ENCODE assay signal across 17 cellular contexts in the genomic region with DNA sequence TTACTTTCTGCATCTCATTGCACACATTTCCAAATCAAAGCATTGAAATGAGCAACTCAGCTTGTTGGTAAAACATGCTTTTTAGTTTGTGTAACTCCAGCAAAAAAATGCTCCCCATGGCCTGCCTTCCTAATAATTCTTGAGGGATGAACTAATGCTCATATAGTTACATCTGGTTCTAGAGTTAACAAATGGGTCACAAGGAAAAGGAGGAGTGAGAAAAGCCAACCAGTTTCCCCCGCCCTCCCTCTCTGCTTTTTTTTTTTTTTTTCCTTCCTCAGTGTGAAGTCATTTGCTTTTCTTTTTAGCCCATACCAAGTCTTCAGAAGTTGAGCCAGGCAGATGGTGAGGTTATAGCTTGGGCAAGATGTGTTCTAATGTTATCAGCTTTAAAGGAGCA.
A peak's percentile ranks its signal among the peaks of the same experiment; 100 is the strongest.
DNase-seq lines count a peak whose midpoint lies in the region; ATAC-seq, FAIRE-seq and TF ChIP-seq lines count a peak whose summit lies in the region.
"Had no signal": no experiment of that assay in that cellular context is flagged by ENCODE, and none has a peak within 500 bp of the region (broad histone marks: within the 10 kb centered on the region; RNA-seq: fewer than 3 reads in every experiment).

No MANE protein-coding gene starts in this region.

- H3K4me3 ChIP-seq in endothelial cell of umbilical vein (replicated peaks in 1 of 3; ENCODE audit: insufficient read depth in 1 of 3, low read depth in 1 of 3, low read length in 3 of 3), result no peak overlapping the region
- H3K4me3 ChIP-seq: coronary artery, thyroid gland had no signal

- no peaks in the 10 kb centered on the region for H3K9me1 ChIP-seq in endothelial cell of umbilical vein (replicated peaks; ENCODE audit: control insufficient read depth, extremely low read depth, insufficient read depth, low read length)

- POLR2A ChIA-PET in endothelial cell of umbilical vein (lab: Charles Lee), result interaction anchor here (0.7 kb wide), 1 partner anchor 33 kb away, joined by 4 read pairs; no protein-coding TSS in a partner anchor

- intact Hi-C loops in endothelial cell of umbilical vein (cut with micrococcal nuclease), result no loop called here

- H3K4me1 ChIP-seq in endothelial cell of umbilical vein (ENCODE audit: control insufficient read depth, extremely low read depth, insufficient read depth, low read length), result no peaks in the 10 kb centered on the region
- H3K4me1 ChIP-seq: parathyroid adenoma, thyroid gland had no signal

- no peak overlapping the region for H3K9ac ChIP-seq in endothelial cell of umbilical vein (replicated peaks; ENCODE audit: extremely low read depth, insufficient read depth, low read length)
- H3K9ac ChIP-seq: parathyroid adenoma had no signal

- TF ChIP-seq CTCF in AG09319 (IDR thresholded peaks at IDR 0.05; ENCODE audit: low read depth, low read length) (no peak), endothelial cell of umbilical vein (IDR thresholded peaks at IDR 0.05; ENCODE audit: extremely low read depth in 1 of 2, insufficient read depth in 1 of 2, low read depth in 1 of 2, low read length in 2 of 2) (no peak)

- FAIRE-seq in endothelial cell of umbilical vein (lab: Jason Lieb, UNC), result no peak
- FAIRE-seq: frontal cortex, small intestine, TTC549 had no signal

- H3K36me3 ChIP-seq in endothelial cell of umbilical vein (ENCODE audit: control insufficient read depth in 2 of 2, extremely low read depth in 1 of 2, insufficient read depth in 2 of 2, low read length in 2 of 2), result no peaks in the 10 kb centered on the region
- H3K36me3 ChIP-seq: thyroid gland had no signal

- ATAC-seq in HG02798 (IDR thresholded peaks at IDR 0.05; ENCODE audit: poor library complexity, unreplicated experiment) (no peak), HG03097 (IDR thresholded peaks at IDR 0.05; ENCODE audit: low FRiP score, unreplicated experiment) (no peak), HG03354 (IDR thresholded peaks at IDR 0.05; ENCODE audit: poor library complexity, severe bottlenecking, unreplicated experiment) (no peak)
- ATAC-seq: natural killer cell treated with Interleukin-12 subunit alpha and Interleukin-12 subunit beta and Interleukin-15 and Interleukin-18, amount 100 ng/mL, for 72 hours had no signal

- DNase-seq in AG09319 (ENCODE audit: extremely low read depth, low read depth) (peak; percentile 8), EL (peak; percentile 44), endothelial cell of umbilical vein (ENCODE audit: low read depth, low spot score) (peak; percentile 55), myocyte (ENCODE audit: low read depth) (peak; percentile 42), GDM1 (lab: John Stamatoyannopoulos, UW) (no peak)
- DNase-seq: HFFc6; stimulated activated naive CD4-positive, alpha-beta T cell; thyroid gland had no signal

- BruUV-seq in endothelial cell of umbilical vein (replicated peaks; lab: Mats Ljungman, UMichigan), result no TSS peak

- no peaks in the 10 kb centered on the region for H3K79me2 ChIP-seq in endothelial cell of umbilical vein (ENCODE audit: control insufficient read depth, insufficient read depth, low read length)
- H3K79me2 ChIP-seq: parathyroid adenoma had no signal

- CTCF ChIA-PET in endothelial cell of umbilical vein (lab: Charles Lee), result interaction anchor here (1.0 to 1.7 kb wide), 7 partner anchors 12 to 360 kb away, joined by 3 to 6 read pairs (median 3); no protein-coding TSS in a partner anchor

- no peaks in the 10 kb centered on the region for H3K9me3 ChIP-seq in endothelial cell of umbilical vein (replicated peaks; ENCODE audit: control insufficient read depth, insufficient read depth, low read length)
- H3K9me3 ChIP-seq: thyroid gland had no signal

- H3K27ac ChIP-seq in endothelial cell of umbilical vein (ENCODE audit: insufficient read depth, low read depth, low read length), result no peak overlapping the region
- H3K27ac ChIP-seq: coronary artery, parathyroid adenoma, thyroid gland had no signal

- no peak overlapping the region for H2AFZ ChIP-seq in endothelial cell of umbilical vein (ENCODE audit: low read depth, low read length)
- H2AFZ ChIP-seq: parathyroid adenoma had no signal

- no peaks in the 10 kb centered on the region for H3K27me3 ChIP-seq in endothelial cell of umbilical vein (ENCODE audit: control insufficient read depth in 2 of 2, insufficient read depth in 2 of 2, low read length in 2 of 2)
- H3K27me3 ChIP-seq: thyroid gland had no signal

- no peak overlapping the region for H3K4me2 ChIP-seq in endothelial cell of umbilical vein (ENCODE audit: insufficient read depth, low read length)

- no peak for TF ChIP-seq POLR2A in endothelial cell of umbilical vein (IDR thresholded peaks at IDR 0.05; ENCODE audit: low read depth, low read length)

- dilution Hi-C loops in endothelial cell of umbilical vein (cut with MboI; ENCODE audit: extremely low pct_ligation_motif_present, low sequenced_read_pairs), result no loop called here

- no peaks in the 10 kb centered on the region for H4K20me1 ChIP-seq in endothelial cell of umbilical vein (replicated peaks; ENCODE audit: control insufficient read depth, extremely low read depth, insufficient read depth, low read length)

TF ChIP-seq in endothelial cell of umbilical vein, 7 proteins besides CTCF, POLR2A, EP300 and RAD21:
- TF ChIP-seq, protein P1, sequence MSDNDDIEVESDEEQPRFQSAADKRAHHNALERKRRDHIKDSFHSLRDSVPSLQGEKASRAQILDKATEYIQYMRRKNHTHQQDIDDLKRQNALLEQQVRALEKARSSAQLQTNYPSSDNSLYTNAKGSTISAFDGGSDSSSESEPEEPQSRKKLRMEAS (IDR thresholded peaks at IDR 0.05; ENCODE audit: insufficient read depth, insufficient read length), result no peak
- TF ChIP-seq JUN (IDR thresholded peaks at IDR 0.05; ENCODE audit: borderline replicate concordance, insufficient read depth, insufficient read length, low read depth) (no peak), EZH2 (IDR thresholded peaks at IDR 0.05; ENCODE audit: borderline replicate concordance, low read depth, low read length, severe bottlenecking) (no peak), FOS (IDR thresholded peaks at IDR 0.05; ENCODE audit: borderline replicate concordance, insufficient read depth, low read length) (no peak), POLR2AphosphoS5 (IDR thresholded peaks at IDR 0.05; ENCODE audit: insufficient read depth, low read depth, low read length) (no peak), MYC (IDR thresholded peaks at IDR 0.05; ENCODE audit: low read depth, low read length) (no peak), GATA2 (IDR thresholded peaks at IDR 0.05; ENCODE audit: insufficient read depth, insufficient read length, low read depth, low read length) (no peak)
